Comparison of ENCODE assay signal across 14 cellular contexts in the genomic region with DNA sequence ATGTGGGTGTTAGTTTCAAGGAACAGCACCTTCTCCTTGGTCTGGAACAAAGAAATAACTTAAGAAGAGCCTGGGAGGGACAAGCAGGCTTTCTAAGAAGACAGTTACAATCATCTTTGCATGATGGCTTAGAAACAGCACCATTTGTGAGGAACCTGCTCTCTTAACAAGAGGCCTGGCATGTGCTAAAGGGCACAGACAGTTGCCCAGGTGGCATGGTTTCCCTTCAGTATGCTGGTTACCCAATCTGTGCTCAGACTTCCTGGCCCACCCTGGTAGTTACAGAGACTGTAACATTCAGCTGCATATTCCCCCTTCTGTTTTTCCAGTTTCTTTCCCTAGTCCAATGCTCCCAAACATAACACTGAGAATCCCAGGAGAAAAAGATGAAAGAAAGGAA.
"Had no signal": no experiment of that assay in that cellular context is flagged by ENCODE, and none has a peak within 500 bp of the region (broad histone marks: within the 10 kb centered on the region; RNA-seq: fewer than 3 reads in every experiment).

No MANE protein-coding gene starts in this region.

- DNase-seq: effector CD4-positive, alpha-beta T cell; foreskin melanocyte; head of caudate nucleus; hippocampal formation; natural killer cell; posterior cingulate gyrus; sigmoid colon; stimulated activated CD4-positive, alpha-beta T cell treated with anti-CD3 and anti-CD28 coated beads, Interleukin-12 subunit alpha, Interleukin-12 subunit beta, amount 100 ng/mL, for 4 hours; stimulated activated naive CD4-positive, alpha-beta T cell; upper lobe of left lung; uterus had no signal

- H3K9me3 ChIP-seq: sigmoid colon, upper lobe of left lung, uterus had no signal

- H3K27ac ChIP-seq: coronary artery, sigmoid colon, skin epidermis, stomach, upper lobe of left lung, uterus had no signal

- H3K4me1 ChIP-seq: sigmoid colon, uterus had no signal

- H3K4me3 ChIP-seq: coronary artery, sigmoid colon, skin epidermis, stomach, upper lobe of left lung, uterus had no signal

- ATAC-seq: natural killer cell had no signal

- H3K36me3 ChIP-seq: uterus had no signal

- H3K27me3 ChIP-seq: sigmoid colon, stomach, upper lobe of left lung, uterus had no signal
